In the genomic region with DNA sequence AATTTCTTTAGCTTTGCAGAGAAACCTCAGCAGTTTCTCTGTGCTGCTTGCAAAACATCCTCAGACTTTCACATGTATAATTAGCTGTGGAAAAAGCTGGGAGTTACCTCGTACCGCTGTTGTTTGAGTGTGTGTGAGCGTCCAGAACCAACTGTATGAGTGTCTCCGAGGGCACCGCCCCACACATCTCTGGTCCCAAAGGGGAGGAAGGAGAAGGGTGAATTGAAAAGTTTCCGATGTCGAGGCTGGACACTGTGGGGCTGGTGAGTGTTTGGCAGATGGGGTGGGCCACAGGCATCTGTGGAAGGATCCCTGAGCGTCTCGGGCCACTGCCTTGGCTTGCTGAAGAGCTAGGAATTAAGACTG, we compare ENCODE assay signal across 1 cellular context.
TF ChIP-seq lines count a peak whose summit lies in the region.

No MANE protein-coding gene starts in this region.

TF ChIP-seq in HCT116, 20 proteins besides CTCF, POLR2A, EP300 and RAD21 (continued from another document):
- TF ChIP-seq, protein P1, sequence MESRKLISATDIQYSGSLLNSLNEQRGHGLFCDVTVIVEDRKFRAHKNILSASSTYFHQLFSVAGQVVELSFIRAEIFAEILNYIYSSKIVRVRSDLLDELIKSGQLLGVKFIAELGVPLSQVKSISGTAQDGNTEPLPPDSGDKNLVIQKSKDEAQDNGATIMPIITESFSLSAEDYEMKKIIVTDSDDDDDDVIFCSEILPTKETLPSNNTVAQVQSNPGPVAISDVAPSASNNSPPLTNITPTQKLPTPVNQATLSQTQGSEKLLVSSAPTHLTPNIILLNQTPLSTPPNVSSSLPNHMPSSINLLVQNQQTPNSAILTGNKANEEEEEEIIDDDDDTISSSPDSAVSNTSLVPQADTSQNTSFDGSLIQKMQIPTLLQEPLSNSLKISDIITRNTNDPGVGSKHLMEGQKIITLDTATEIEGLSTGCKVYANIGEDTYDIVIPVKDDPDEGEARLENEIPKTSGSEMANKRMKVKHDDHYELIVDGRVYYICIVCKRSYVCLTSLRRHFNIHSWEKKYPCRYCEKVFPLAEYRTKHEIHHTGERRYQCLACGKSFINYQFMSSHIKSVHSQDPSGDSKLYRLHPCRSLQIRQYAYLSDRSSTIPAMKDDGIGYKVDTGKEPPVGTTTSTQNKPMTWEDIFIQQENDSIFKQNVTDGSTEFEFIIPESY (IDR thresholded peaks at IDR 0.05; ENCODE audit: extremely low read depth, insufficient replicate concordance, low read length) = no peak
- no peak for TF ChIP-seq FOSL1 (IDR thresholded peaks at IDR 0.05; ENCODE audit: low read depth)
- no peak for TF ChIP-seq EGR1 (IDR thresholded peaks at IDR 0.05; ENCODE audit: low read depth)
- TF ChIP-seq, protein P2, sequence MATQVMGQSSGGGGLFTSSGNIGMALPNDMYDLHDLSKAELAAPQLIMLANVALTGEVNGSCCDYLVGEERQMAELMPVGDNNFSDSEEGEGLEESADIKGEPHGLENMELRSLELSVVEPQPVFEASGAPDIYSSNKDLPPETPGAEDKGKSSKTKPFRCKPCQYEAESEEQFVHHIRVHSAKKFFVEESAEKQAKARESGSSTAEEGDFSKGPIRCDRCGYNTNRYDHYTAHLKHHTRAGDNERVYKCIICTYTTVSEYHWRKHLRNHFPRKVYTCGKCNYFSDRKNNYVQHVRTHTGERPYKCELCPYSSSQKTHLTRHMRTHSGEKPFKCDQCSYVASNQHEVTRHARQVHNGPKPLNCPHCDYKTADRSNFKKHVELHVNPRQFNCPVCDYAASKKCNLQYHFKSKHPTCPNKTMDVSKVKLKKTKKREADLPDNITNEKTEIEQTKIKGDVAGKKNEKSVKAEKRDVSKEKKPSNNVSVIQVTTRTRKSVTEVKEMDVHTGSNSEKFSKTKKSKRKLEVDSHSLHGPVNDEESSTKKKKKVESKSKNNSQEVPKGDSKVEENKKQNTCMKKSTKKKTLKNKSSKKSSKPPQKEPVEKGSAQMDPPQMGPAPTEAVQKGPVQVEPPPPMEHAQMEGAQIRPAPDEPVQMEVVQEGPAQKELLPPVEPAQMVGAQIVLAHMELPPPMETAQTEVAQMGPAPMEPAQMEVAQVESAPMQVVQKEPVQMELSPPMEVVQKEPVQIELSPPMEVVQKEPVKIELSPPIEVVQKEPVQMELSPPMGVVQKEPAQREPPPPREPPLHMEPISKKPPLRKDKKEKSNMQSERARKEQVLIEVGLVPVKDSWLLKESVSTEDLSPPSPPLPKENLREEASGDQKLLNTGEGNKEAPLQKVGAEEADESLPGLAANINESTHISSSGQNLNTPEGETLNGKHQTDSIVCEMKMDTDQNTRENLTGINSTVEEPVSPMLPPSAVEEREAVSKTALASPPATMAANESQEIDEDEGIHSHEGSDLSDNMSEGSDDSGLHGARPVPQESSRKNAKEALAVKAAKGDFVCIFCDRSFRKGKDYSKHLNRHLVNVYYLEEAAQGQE (IDR thresholded peaks at IDR 0.05; ENCODE audit: low read depth) = no peak
- no peak for TF ChIP-seq EZH2 (IDR thresholded peaks at IDR 0.05)
- TF ChIP-seq ZNF274 (IDR thresholded peaks at IDR 0.05; ENCODE audit: low read depth, low read length) = no peak
- TF ChIP-seq ELF1 (IDR thresholded peaks at IDR 0.05; ENCODE audit: borderline replicate concordance, low read depth) = no peak
- no peak for TF ChIP-seq JUND (IDR thresholded peaks at IDR 0.05)
- TF ChIP-seq CEBPB (IDR thresholded peaks at IDR 0.05; ENCODE audit: low read depth) = no peak
- TF ChIP-seq EZH2phosphoT487 (IDR thresholded peaks at IDR 0.05; ENCODE audit: borderline replicate concordance) = no peak
- no peak for TF ChIP-seq CBX3 (IDR thresholded peaks at IDR 0.05; ENCODE audit: low read depth)
- no peak for TF ChIP-seq YY1 (IDR thresholded peaks at IDR 0.05; ENCODE audit: extremely low read depth, insufficient replicate concordance, low read depth, low read length)
